8 cellular contexts compared by ENCODE assay signal in genomic region chr1:242454262-242455051, GRCh38.
DNase-seq lines count a peak whose midpoint lies in the region; ATAC-seq, FAIRE-seq and TF ChIP-seq lines count a peak whose summit lies in the region.

No MANE protein-coding gene starts in this region.

- H3K4me3 Mint-ChIP-seq in activated CD4-positive, alpha-beta T cell treated with anti-CD3 and anti-CD28 coated beads, Interleukin-2, amount 10 ng/mL, durations not matched to agents 7 days and 5 days = no peak overlapping the region
- no peak overlapping the region for H3K4me3 Mint-ChIP-seq in activated CD4-positive, alpha-beta T cell treated with anti-CD3 and anti-CD28 coated beads, Interleukin-2, amount 10 ng/mL, durations not matched to agents 24 days and 14 days

- H3K27ac Mint-ChIP-seq in activated CD4-positive, alpha-beta T cell treated with anti-CD3 and anti-CD28 coated beads, Interleukin-2, amount 10 ng/mL, durations not matched to agents 7 days and 5 days = no peak overlapping the region
- no peak overlapping the region for H3K27ac Mint-ChIP-seq in activated CD4-positive, alpha-beta T cell treated with anti-CD3 and anti-CD28 coated beads, Interleukin-2, amount 10 ng/mL, durations not matched to agents 24 days and 14 days

- RAD21 ChIA-PET in GM12878 (lab: Charles Lee; ENCODE audit: unreplicated experiment) = interaction anchor here (1.1 to 1.7 kb wide), 2 partner anchors 14 to 569 kb away, joined by 3 to 6 read pairs; no protein-coding TSS in a partner anchor

- H3K9me3 Mint-ChIP-seq in activated CD4-positive, alpha-beta T cell treated with anti-CD3 and anti-CD28 coated beads, Interleukin-2, amount 10 ng/mL, durations not matched to agents 7 days and 5 days = no peaks in the 10 kb centered on the region
- H3K9me3 Mint-ChIP-seq in activated CD4-positive, alpha-beta T cell treated with anti-CD3 and anti-CD28 coated beads, Interleukin-2, amount 10 ng/mL, durations not matched to agents 24 days and 14 days = no peaks in the 10 kb centered on the region

- BruUV-seq in GM12878 (replicated peaks; lab: Mats Ljungman, UMichigan) (no TSS peak), HepG2 (replicated peaks; lab: Mats Ljungman, UMichigan) (no TSS peak)

- WGBS in GM12878 (ENCODE audit: insufficient coverage, insufficient replicate concordance, low lambda C conversion rate, missing lambda C conversion rate) = 9% methylated on average over 9 of the region's 9 CpGs
- WGBS in HepG2 (ENCODE audit: low lambda C conversion rate) = 12% methylated on average over 9 of the region's 9 CpGs

- intact Hi-C loops in GM12878 (cut with micrococcal nuclease; ENCODE audit: unreplicated experiment) = loop anchor here (5.0 to 10.0 kb wide), 2 partner anchors 440 to 873 kb away; no protein-coding TSS in a partner anchor
- intact Hi-C loops in HepG2 (cut with micrococcal nuclease; ENCODE audit: unreplicated experiment) = no loop called here
- intact Hi-C loops in activated CD4-positive, alpha-beta T cell treated with anti-CD3 and anti-CD28 coated beads, Interleukin-2, amount 10 ng/mL, durations not matched to agents 24 days and 14 days (cut with micrococcal nuclease) = loop anchor here (5.0 kb wide), 1 partner anchor 873 kb away; no protein-coding TSS in a partner anchor

- ATAC-seq in GM18511 (IDR thresholded peaks at IDR 0.05; ENCODE audit: unreplicated experiment) (peak; percentile 82), HG03066 (IDR thresholded peaks at IDR 0.05; ENCODE audit: low read depth, unreplicated experiment) (peak; percentile 71), GM12878 (peak; percentile 74), HepG2 (peak; percentile 74)

- FAIRE-seq in GM12878 (lab: Jason Lieb, UNC) (no peak), HepG2 (lab: Jason Lieb, UNC) (peak; percentile 23)

- TF ChIP-seq CTCF in GM12878 (IDR thresholded peaks at IDR 0.05 in 2 of 3, conservative IDR thresholded peaks at IDR 0.05 in 1 of 3; ENCODE audit: control insufficient read depth in 2 of 3, extremely low read depth in 1 of 3, insufficient read depth in 1 of 3, low read depth in 3 of 3, low read length in 3 of 3) = peak; percentile 55 to 57 (median 55)
- TF ChIP-seq CTCF in HepG2 (CRISPR knock-in tag; IDR thresholded peaks at IDR 0.05) = peak; percentile 58

- POLR2A ChIA-PET in GM12878 (lab: Charles Lee) = no interaction called here
- POLR2A ChIA-PET in HepG2 (lab: Yijun Ruan, JAX) = no interaction called here
- POLR2A ChIA-PET in activated CD4-positive, alpha-beta T cell treated with anti-CD3 and anti-CD28 coated beads, Interleukin-2, amount 10 ng/mL, durations not matched to agents 7 days and 5 days (lab: Charles Lee) = no interaction called here

- TF ChIP-seq EP300 in GM12878 (IDR thresholded peaks at IDR 0.05; ENCODE audit: borderline replicate concordance in 1 of 2, control insufficient read depth in 1 of 2, low read depth in 2 of 2, low read length in 2 of 2) = no peak
- TF ChIP-seq EP300 in HepG2 (IDR thresholded peaks at IDR 0.05; ENCODE audit: low read depth in 2 of 2, low read length in 2 of 2) = no peak
- TF ChIP-seq EP300 in HepG2 (CRISPR knock-in tag; IDR thresholded peaks at IDR 0.05; ENCODE audit: borderline replicate concordance) = no peak

- no peaks in the 10 kb centered on the region for H3K36me3 Mint-ChIP-seq in activated CD4-positive, alpha-beta T cell treated with anti-CD3 and anti-CD28 coated beads, Interleukin-2, amount 10 ng/mL, durations not matched to agents 7 days and 5 days (ENCODE audit: low read depth)
- no peaks in the 10 kb centered on the region for H3K36me3 Mint-ChIP-seq in activated CD4-positive, alpha-beta T cell treated with anti-CD3 and anti-CD28 coated beads, Interleukin-2, amount 10 ng/mL, durations not matched to agents 24 days and 14 days (ENCODE audit: low read depth)

- CTCF ChIA-PET in GM12878 (lab: Yijun Ruan, JAX) = interaction anchor here (0.7 to 2.1 kb wide), 12 partner anchors 10 to 868 kb away, joined by 3 to 7 read pairs (median 4); no protein-coding TSS in a partner anchor
- CTCF ChIA-PET in HepG2 (lab: Yijun Ruan, JAX; ENCODE audit: low intra/inter-chr PET ratio, low total read pairs) = no interaction called here
- CTCF ChIA-PET in activated CD4-positive, alpha-beta T cell treated with anti-CD3 and anti-CD28 coated beads, Interleukin-2, amount 10 ng/mL, durations not matched to agents 7 days and 5 days (lab: Charles Lee) = interaction anchor here (0.7 to 1.2 kb wide), 3 partner anchors 20 to 869 kb away, joined by 3 to 4 read pairs (median 3); no protein-coding TSS in a partner anchor

- H3K9me3 ChIP-seq in GM12878 (replicated peaks; ENCODE audit: control insufficient read depth, insufficient read depth, low read length) = no peaks in the 10 kb centered on the region
- no peaks in the 10 kb centered on the region for H3K9me3 ChIP-seq in HepG2 (ENCODE audit: low read length)

- SMC1A ChIA-PET in GM12878 (lab: Charles Lee; ENCODE audit: uncharacterized antibody, unreplicated experiment) = interaction anchor here (0.6 to 1.4 kb wide), 5 partner anchors 15 to 1803 kb away, joined by 3 to 4 read pairs (median 3); no protein-coding TSS in a partner anchor

- H3K4me3 ChIP-seq in GM12878 (no peak overlapping the region), HepG2 (replicated peaks in 1 of 3; ENCODE audit: insufficient read depth in 1 of 3, low read depth in 2 of 3, low read length in 3 of 3) (no peak overlapping the region)

- H3K4me1 ChIP-seq in GM12878 (ENCODE audit: control insufficient read depth, insufficient read depth, low read length) (no peaks in the 10 kb centered on the region), HepG2 (ENCODE audit: insufficient read depth, low read length) (no peaks in the 10 kb centered on the region)

- H3K9ac ChIP-seq in GM12878 (ENCODE audit: control insufficient read depth, insufficient read depth, low read length) = no peak overlapping the region
- H3K9ac ChIP-seq in HepG2 (ENCODE audit: insufficient read depth, low read depth, low read length) = no peak overlapping the region

- in situ Hi-C loops in GM12878 (cut with MboI) (no loop called here), HepG2 (cut with HindIII; ENCODE audit: extremely low pct_ligation_motif_present, low pct_unique_long_range_greater_than_20kb) (loop anchor here (25.0 kb wide), 1 partner anchor 883 kb away; no protein-coding TSS in a partner anchor)

- 0 out of 2 replicates have a peak overlapping the region, but pooled peaks have one; percentile 22 for H3K4me2 ChIP-seq in GM12878 (ENCODE audit: control insufficient read depth, insufficient read depth)
- H3K4me2 ChIP-seq in HepG2 (ENCODE audit: low read depth, low read length) = no peak overlapping the region

- H3K79me2 ChIP-seq in GM12878 (ENCODE audit: control insufficient read depth, insufficient read depth, low read length) (no peaks in the 10 kb centered on the region), HepG2 (ENCODE audit: insufficient read depth, low read length) (no peaks in the 10 kb centered on the region)

- no peaks in the 10 kb centered on the region for H3K27me3 Mint-ChIP-seq in activated CD4-positive, alpha-beta T cell treated with anti-CD3 and anti-CD28 coated beads, Interleukin-2, amount 10 ng/mL, durations not matched to agents 7 days and 5 days
- no peaks in the 10 kb centered on the region for H3K27me3 Mint-ChIP-seq in activated CD4-positive, alpha-beta T cell treated with anti-CD3 and anti-CD28 coated beads, Interleukin-2, amount 10 ng/mL, durations not matched to agents 24 days and 14 days

- no peaks in the 10 kb centered on the region for H3K4me1 Mint-ChIP-seq in activated CD4-positive, alpha-beta T cell treated with anti-CD3 and anti-CD28 coated beads, Interleukin-2, amount 10 ng/mL, durations not matched to agents 7 days and 5 days
- no peaks in the 10 kb centered on the region for H3K4me1 Mint-ChIP-seq in activated CD4-positive, alpha-beta T cell treated with anti-CD3 and anti-CD28 coated beads, Interleukin-2, amount 10 ng/mL, durations not matched to agents 24 days and 14 days

- H3K27me3 ChIP-seq in GM12878 (replicated peaks in 1 of 2; ENCODE audit: control insufficient read depth in 2 of 2, insufficient read depth in 2 of 2, low read length in 1 of 2) (0 out of 4 replicates have a peak, but pooled peaks cover 0 to 3% of the 10 kb centered on the region in 2 experiments), HepG2 (ENCODE audit: control insufficient read depth in 1 of 2, insufficient read depth in 2 of 2, low read length in 2 of 2) (no peaks in the 10 kb centered on the region; a peak in 2 of 5 replicates)

- H3K27ac ChIP-seq in GM12878 (ENCODE audit: control insufficient read depth, insufficient read depth) = no peak overlapping the region
- H3K27ac ChIP-seq in HepG2 (ENCODE audit: extremely low read length, insufficient read depth, low read length) = no peak overlapping the region

- peak; percentile 28 for DNase-seq in AG08396 (ENCODE audit: low spot score)
- peak; percentile 82 for DNase-seq in NCI-H2227 treated with DMSO at 0.1 percent for 48 hours (lab: John Stamatoyannopoulos, UW)
- no peak for DNase-seq in GM12878 (ENCODE audit: low read depth, low spot score)
- DNase-seq in HepG2 (ENCODE audit: low spot score) = peak; percentile 20
- no peak for DNase-seq in activated CD4-positive, alpha-beta T cell treated with anti-CD3 and anti-CD28 coated beads, Interleukin-2, amount 10 ng/mL, durations not matched to agents 7 days and 5 days
- no peak for DNase-seq in activated CD4-positive, alpha-beta T cell treated with anti-CD3 and anti-CD28 coated beads, Interleukin-2, amount 10 ng/mL, durations not matched to agents 24 days and 14 days

- H2AFZ ChIP-seq in GM12878 (ENCODE audit: control insufficient read depth, low read depth, low read length) (peak overlapping the region; percentile 10; the same call in 1 of the 2 replicates), HepG2 (ENCODE audit: low read length) (no peak overlapping the region)

- no peak for TF ChIP-seq POLR2A in GM12878 (IDR thresholded peaks at IDR 0.05; ENCODE audit: low read depth, low read length)
- no peak for TF ChIP-seq POLR2A in HepG2 (IDR thresholded peaks at IDR 0.05; ENCODE audit: insufficient read depth in 1 of 2, low read depth in 2 of 2, low read length in 2 of 2)

- H4K20me1 ChIP-seq in GM12878 (ENCODE audit: control insufficient read depth, insufficient read depth) (no peaks in the 10 kb centered on the region), HepG2 (ENCODE audit: insufficient read depth, low read length) (no peaks in the 10 kb centered on the region)

- H3K36me3 ChIP-seq in GM12878 (ENCODE audit: control insufficient read depth in 2 of 2, insufficient read depth in 2 of 2, low read length in 1 of 2) = no peaks in the 10 kb centered on the region
- no peaks in the 10 kb centered on the region for H3K36me3 ChIP-seq in HepG2 (replicated peaks in 1 of 2; ENCODE audit: control insufficient read depth in 1 of 2, insufficient read depth in 2 of 2, low read length in 2 of 2)

- TF ChIP-seq RAD21 in GM12878 (IDR thresholded peaks at IDR 0.05; ENCODE audit: insufficient read depth, low read depth, low read length) = peak; percentile 61
- no peak for TF ChIP-seq RAD21 in HepG2 (CRISPR knock-in tag; IDR thresholded peaks at IDR 0.05)

TF ChIP-seq in GM12878, 131 proteins besides CTCF, POLR2A, EP300 and RAD21 (continues in another document):
- no peak for TF ChIP-seq NRF1 (conservative IDR thresholded peaks at IDR 0.05; ENCODE audit: low read depth, low read length)

TF ChIP-seq in HepG2, 621 proteins besides CTCF, POLR2A, EP300 and RAD21:
- TF ChIP-seq ZNF549 (CRISPR knock-in tag; IDR thresholded peaks at IDR 0.05) (no peak), STAG1 (CRISPR knock-in tag; IDR thresholded peaks at IDR 0.05) (peak; percentile 59), SMC3 (IDR thresholded peaks at IDR 0.05; ENCODE audit: low read length) (peak; percentile 32; the same call in 1 of the 2 replicates)

Comparison
In these comparisons a context has a peak if more than half of its experiments do, and no peak if none do; other contexts are left out.
1. DNase-seq: peak in AG08396 (single experiment), NCI-H2227 treated with DMSO at 0.1 percent for 48 hours (single experiment) and HepG2 (single experiment); none in GM12878 (single experiment), activated CD4-positive, alpha-beta T cell treated with anti-CD3 and anti-CD28 coated beads, Interleukin-2, amount 10 ng/mL, durations not matched to agents 7 days and 5 days (single experiment) and activated CD4-positive, alpha-beta T cell treated with anti-CD3 and anti-CD28 coated beads, Interleukin-2, amount 10 ng/mL, durations not matched to agents 24 days and 14 days (single experiment).
2. Peak in every context shown above with its lines, with median percentiles within 50 percentile points of each other: ATAC-seq.